Comparison of ENCODE assay signal across 15 cellular contexts in genomic region chr1:20063861-20064292, GRCh38. TPM values are rescaled to one million over a fixed set of nuclear protein-coding genes. Genes with fewer than 3 reads are reported as not detected.
DNase-seq lines count a peak whose midpoint lies in the region; ATAC-seq, FAIRE-seq and TF ChIP-seq lines count a peak whose summit lies in the region.
"Had no signal": no experiment of that assay in that cellular context is flagged by ENCODE, and none has a peak within 500 bp of the region (broad histone marks: within the 10 kb centered on the region; RNA-seq: fewer than 3 reads in every experiment).

No MANE protein-coding gene starts in this region.

- WGBS in HepG2 (ENCODE audit: low lambda C conversion rate) = 8% methylated on average over 2 of the region's 2 CpGs
- 100% methylated on average over 2 of the region's 2 CpGs for WGBS in right lobe of liver (ENCODE audit: insufficient coverage, low coverage, low lambda C conversion rate, missing lambda C conversion rate)

- CTCF ChIA-PET in HepG2 (lab: Yijun Ruan, JAX; ENCODE audit: low intra/inter-chr PET ratio, low total read pairs) = no interaction called here

- no peaks in the 10 kb centered on the region for H3K36me3 Mint-ChIP-seq in astrocyte (ENCODE audit: low read depth, unreplicated experiment)
- H3K36me3 Mint-ChIP-seq in natural killer cell treated with Interleukin-12 subunit alpha and Interleukin-12 subunit beta and Interleukin-15 and Interleukin-18, amount 100 ng/mL, for 72 hours = no peaks in the 10 kb centered on the region
- H3K36me3 Mint-ChIP-seq: memory B cell had no signal

- H3K27ac ChIP-seq in HepG2 (ENCODE audit: extremely low read length, insufficient read depth, low read length) = no peak overlapping the region
- no peak overlapping the region for H3K27ac ChIP-seq in right lobe of liver
- peak overlapping the region; percentile 23 for H3K27ac ChIP-seq in astrocyte (ENCODE audit: low read depth, low read length)
- H3K27ac ChIP-seq in foreskin keratinocyte = no peak overlapping the region
- H3K27ac ChIP-seq: A549 had no signal

- H2AFZ ChIP-seq in HepG2 (ENCODE audit: low read length) (no peak overlapping the region), astrocyte (ENCODE audit: low read depth, low read length) (no peak overlapping the region)

- peaks cover 2% of the 10 kb centered on the region for H3K4me1 Mint-ChIP-seq in astrocyte (ENCODE audit: low read depth, unreplicated experiment)
- peaks cover 11% of the 10 kb centered on the region for H3K4me1 Mint-ChIP-seq in stimulated activated naive CD8-positive, alpha-beta T cell treated with anti-CD3 and anti-CD28 coated beads, Interleukin-15, amount 100 ng/mL, for 72 hours
- H3K4me1 Mint-ChIP-seq in natural killer cell treated with Interleukin-12 subunit alpha and Interleukin-12 subunit beta and Interleukin-15 and Interleukin-18, amount 100 ng/mL, for 72 hours (ENCODE audit: low read depth in 2 of 2) = peaks cover 18 to 23% of the 10 kb centered on the region in 2 donors

- in situ Hi-C loops in HepG2 (cut with HindIII; ENCODE audit: extremely low pct_ligation_motif_present, low pct_unique_long_range_greater_than_20kb) = no loop called here

- TF ChIP-seq CTCF in HepG2 (CRISPR knock-in tag; IDR thresholded peaks at IDR 0.05) = no peak
- no peak for TF ChIP-seq CTCF in right lobe of liver (IDR thresholded peaks at IDR 0.05)
- TF ChIP-seq CTCF in astrocyte (IDR thresholded peaks at IDR 0.05; ENCODE audit: insufficient read depth, low read depth, low read length) = no peak
- no peak for TF ChIP-seq CTCF in foreskin keratinocyte (conservative IDR thresholded peaks at IDR 0.05)

- no peak overlapping the region for H3K4me3 Mint-ChIP-seq in astrocyte (ENCODE audit: unreplicated experiment)
- no peak overlapping the region for H3K4me3 Mint-ChIP-seq in stimulated activated naive CD8-positive, alpha-beta T cell treated with anti-CD3 and anti-CD28 coated beads, Interleukin-15, amount 100 ng/mL, for 72 hours
- H3K4me3 Mint-ChIP-seq in natural killer cell treated with Interleukin-12 subunit alpha and Interleukin-12 subunit beta and Interleukin-15 and Interleukin-18, amount 100 ng/mL, for 72 hours = no peak overlapping the region
- H3K4me3 Mint-ChIP-seq: activated T-cell treated with anti-CD3 and anti-CD28 coated beads, Interleukin-2, amount 50 U/mL, for 72 hours; memory B cell had no signal

- H3K27me3 ChIP-seq in HepG2 (ENCODE audit: control insufficient read depth in 1 of 2, insufficient read depth in 2 of 2, low read length in 2 of 2) = peaks cover 0 to 14% of the 10 kb centered on the region in 2 experiments; a peak in 1 of 5 replicates
- no peaks in the 10 kb centered on the region for H3K27me3 ChIP-seq in right lobe of liver
- H3K27me3 ChIP-seq in astrocyte (ENCODE audit: insufficient read depth, low read length) = no peaks in the 10 kb centered on the region
- peaks cover 15% of the 10 kb centered on the region for H3K27me3 ChIP-seq in foreskin keratinocyte

- TF ChIP-seq RAD21 in HepG2 (CRISPR knock-in tag; IDR thresholded peaks at IDR 0.05) = no peak

- no peaks in the 10 kb centered on the region for H3K9me3 ChIP-seq in HepG2 (ENCODE audit: low read length)
- H3K9me3 ChIP-seq in right lobe of liver = no peaks in the 10 kb centered on the region
- H3K9me3 ChIP-seq in astrocyte (ENCODE audit: insufficient read depth, low read depth, low read length) = no peaks in the 10 kb centered on the region
- H3K9me3 ChIP-seq: A549 had no signal

- POLR2A ChIA-PET in HepG2 (lab: Yijun Ruan, JAX) = no interaction called here

- FAIRE-seq in HepG2 (lab: Jason Lieb, UNC) (no peak), astrocyte (lab: Jason Lieb, UNC) (no peak)
- FAIRE-seq: A549, GM12878 had no signal

- no peaks in the 10 kb centered on the region for H3K9me3 Mint-ChIP-seq in astrocyte (ENCODE audit: unreplicated experiment)
- no peaks in the 10 kb centered on the region for H3K9me3 Mint-ChIP-seq in stimulated activated naive CD8-positive, alpha-beta T cell treated with anti-CD3 and anti-CD28 coated beads, Interleukin-15, amount 100 ng/mL, for 72 hours
- H3K9me3 Mint-ChIP-seq in natural killer cell treated with Interleukin-12 subunit alpha and Interleukin-12 subunit beta and Interleukin-15 and Interleukin-18, amount 100 ng/mL, for 72 hours = no peaks in the 10 kb centered on the region
- H3K9me3 Mint-ChIP-seq: activated T-cell treated with anti-CD3 and anti-CD28 coated beads, Interleukin-2, amount 50 U/mL, for 72 hours; memory B cell had no signal

- DNase-seq in HepG2 (ENCODE audit: low spot score) (peak; percentile 27), right lobe of liver (no peak), astrocyte (ENCODE audit: low read depth) (peak; percentile 85), foreskin keratinocyte (peak; percentile 62 to 85), GM19240 (ENCODE audit: insufficient read length, low spot score) (no peak)
- DNase-seq in stimulated activated naive CD8-positive, alpha-beta T cell treated with anti-CD3 and anti-CD28 coated beads, Interleukin-15, amount 100 ng/mL, for 72 hours = no peak
- DNase-seq in natural killer cell treated with Interleukin-12 subunit alpha and Interleukin-12 subunit beta and Interleukin-15 and Interleukin-18, amount 100 ng/mL, for 72 hours (ENCODE audit: low spot score) = no peak
- DNase-seq: activated T-cell treated with anti-CD3 and anti-CD28 coated beads, Interleukin-2, amount 50 U/mL, for 72 hours; DMS153; trophoblast cell had no signal

- H3K27me3 Mint-ChIP-seq in astrocyte (ENCODE audit: low read depth, unreplicated experiment) = peaks cover 4% of the 10 kb centered on the region
- peaks cover 7% of the 10 kb centered on the region for H3K27me3 Mint-ChIP-seq in stimulated activated naive CD8-positive, alpha-beta T cell treated with anti-CD3 and anti-CD28 coated beads, Interleukin-15, amount 100 ng/mL, for 72 hours
- H3K27me3 Mint-ChIP-seq in natural killer cell treated with Interleukin-12 subunit alpha and Interleukin-12 subunit beta and Interleukin-15 and Interleukin-18, amount 100 ng/mL, for 72 hours = peaks cover 0 to 2% of the 10 kb centered on the region in 2 donors
- H3K27me3 Mint-ChIP-seq: memory B cell had no signal

- TF ChIP-seq POLR2A in HepG2 (IDR thresholded peaks at IDR 0.05; ENCODE audit: insufficient read depth in 1 of 2, low read depth in 2 of 2, low read length in 2 of 2) (no peak), right lobe of liver (IDR thresholded peaks at IDR 0.05) (no peak)

- TF ChIP-seq EP300 in HepG2 (IDR thresholded peaks at IDR 0.05; ENCODE audit: low read depth in 2 of 2, low read length in 2 of 2) = no peak
- no peak for TF ChIP-seq EP300 in HepG2 (CRISPR knock-in tag; IDR thresholded peaks at IDR 0.05; ENCODE audit: borderline replicate concordance)

- intact Hi-C loops in HepG2 (cut with micrococcal nuclease; ENCODE audit: unreplicated experiment) (no loop called here), right lobe of liver (cut with DNase I) (no loop called here)

- H3K4me3 ChIP-seq in HepG2 (replicated peaks in 1 of 3; ENCODE audit: insufficient read depth in 1 of 3, low read depth in 2 of 3, low read length in 3 of 3) (no peak overlapping the region), right lobe of liver (no peak overlapping the region), astrocyte (ENCODE audit: insufficient read depth, low read depth, low read length) (no peak overlapping the region)
- H3K4me3 ChIP-seq: A549, GM12878 had no signal

- no peaks in the 10 kb centered on the region for H4K20me1 ChIP-seq in HepG2 (ENCODE audit: insufficient read depth, low read length)
- no peaks in the 10 kb centered on the region for H4K20me1 ChIP-seq in astrocyte (ENCODE audit: insufficient read depth, low read length)

- H3K9ac ChIP-seq in HepG2 (ENCODE audit: insufficient read depth, low read depth, low read length) = no peak overlapping the region
- H3K9ac ChIP-seq in astrocyte (ENCODE audit: low read length) = no peak overlapping the region

- ATAC-seq in HepG2 (no peak), right lobe of liver (no peak), foreskin keratinocyte (peak; percentile 73), GM19467 (IDR thresholded peaks at IDR 0.05; ENCODE audit: unreplicated experiment) (no peak)
- ATAC-seq in stimulated activated naive CD8-positive, alpha-beta T cell treated with anti-CD3 and anti-CD28 coated beads, Interleukin-15, amount 100 ng/mL, for 72 hours = no peak
- ATAC-seq in natural killer cell treated with Interleukin-12 subunit alpha and Interleukin-12 subunit beta and Interleukin-15 and Interleukin-18, amount 100 ng/mL, for 72 hours = no peak
- ATAC-seq: A549; activated T-cell treated with anti-CD3 and anti-CD28 coated beads, Interleukin-2, amount 50 U/mL, for 72 hours; GM12878 had no signal

- H3K4me1 ChIP-seq in HepG2 (ENCODE audit: insufficient read depth, low read length) (peaks cover 11% of the 10 kb centered on the region; the same call in 1 of the 2 replicates), right lobe of liver (no peaks in the 10 kb centered on the region), astrocyte (ENCODE audit: insufficient read depth, low read length) (peaks cover 13% of the 10 kb centered on the region), foreskin keratinocyte (no peaks in the 10 kb centered on the region)
- H3K4me1 ChIP-seq: A549 had no signal

- H3K79me2 ChIP-seq in HepG2 (ENCODE audit: insufficient read depth, low read length) (no peaks in the 10 kb centered on the region), astrocyte (ENCODE audit: insufficient read depth, low read length) (no peaks in the 10 kb centered on the region)

- no peak overlapping the region for H3K27ac Mint-ChIP-seq in astrocyte (ENCODE audit: unreplicated experiment)
- H3K27ac Mint-ChIP-seq in stimulated activated naive CD8-positive, alpha-beta T cell treated with anti-CD3 and anti-CD28 coated beads, Interleukin-15, amount 100 ng/mL, for 72 hours = no peak overlapping the region
- H3K27ac Mint-ChIP-seq in natural killer cell treated with Interleukin-12 subunit alpha and Interleukin-12 subunit beta and Interleukin-15 and Interleukin-18, amount 100 ng/mL, for 72 hours = no peak overlapping the region
- H3K27ac Mint-ChIP-seq: activated T-cell treated with anti-CD3 and anti-CD28 coated beads, Interleukin-2, amount 50 U/mL, for 72 hours; memory B cell had no signal

- no TSS peak for BruUV-seq in HepG2 (replicated peaks; lab: Mats Ljungman, UMichigan)

- no peak overlapping the region for H3K4me2 ChIP-seq in HepG2 (ENCODE audit: low read depth, low read length)
- peak overlapping the region; percentile 55 for H3K4me2 ChIP-seq in astrocyte (ENCODE audit: low read length)
- H3K4me2 ChIP-seq: A549 had no signal

- H3K36me3 ChIP-seq in HepG2 (replicated peaks in 1 of 2; ENCODE audit: control insufficient read depth in 1 of 2, insufficient read depth in 2 of 2, low read length in 2 of 2) (no peaks in the 10 kb centered on the region), right lobe of liver (no peaks in the 10 kb centered on the region), astrocyte (ENCODE audit: insufficient read depth, low read length) (no peaks in the 10 kb centered on the region)

RNA-seq across cellular contexts. Expression of gene PLA2G5, which starts 6.1 kb away (rescaled TPM):
- total RNA-seq in HepG2 (2016; rRNA removed; fragmentation: Illumina TruSeq; extraction: Trizol) (not detected in 2 replicates), right lobe of liver (1 to 10 TPM in 5 of 6 experiments, under 1 TPM in 1; 0.62 to 4.8 (median 3.2) TPM), astrocyte (not detected in 2 replicates), foreskin keratinocyte (not detected in 2 replicates)
- total RNA-seq in HepG2 (2016; cell fraction: cytosol; rRNA removed; fragmentation: Illumina TruSeq; extraction: Trizol; ENCODE audit: low read depth) = not detected in 2 replicates
- total RNA-seq in HepG2 (2016; cell fraction: insoluble cytoplasmic fraction; rRNA removed; fragmentation: Illumina TruSeq; extraction: Trizol) = not detected in 2 replicates
- not detected in 2 replicates for total RNA-seq in HepG2 (2016; cell fraction: membrane; rRNA removed; fragmentation: Illumina TruSeq; extraction: Trizol)
- not detected in 2 replicates for total RNA-seq in HepG2 (2016; cell fraction: nucleus; rRNA removed; fragmentation: Illumina TruSeq; extraction: Trizol)
- polyA plus RNA-seq in HepG2 (2011; rRNA removed) (not detected in 2 replicates), foreskin keratinocyte (not detected in 2 replicates)
- polyA plus RNA-seq in HepG2 (2011; cell fraction: cytosol; rRNA removed) = 0.06 TPM in 1 of 2 replicates, not detected in the other
- polyA plus RNA-seq in HepG2 (2011; cell fraction: nucleus; rRNA removed) = not detected in 2 replicates
- polyA plus RNA-seq in HepG2 (2012) = not detected in 2 replicates
- not detected in 2 replicates for polyA plus RNA-seq in HepG2 (2016; cell fraction: cytosol; fragmentation: Illumina TruSeq; extraction: Trizol; ENCODE audit: low read depth)
- not detected in 2 replicates for polyA plus RNA-seq in HepG2 (2016; cell fraction: insoluble cytoplasmic fraction; fragmentation: Illumina TruSeq; extraction: Trizol; ENCODE audit: low read depth)
- polyA plus RNA-seq in HepG2 (2016; cell fraction: membrane; fragmentation: Illumina TruSeq; extraction: Trizol; ENCODE audit: low read depth) = not detected in 2 replicates
- polyA plus RNA-seq in HepG2 (2016; cell fraction: nucleus; fragmentation: Illumina TruSeq; extraction: Trizol; ENCODE audit: insufficient read depth, low read depth) = not detected in 2 replicates
- polyA minus RNA-seq in HepG2 (2011; rRNA and poly(A)+ RNA removed; ENCODE audit: low replicate concordance) = not detected in 2 replicates
- polyA minus RNA-seq in HepG2 (2011; cell fraction: cytosol; rRNA and poly(A)+ RNA removed) = not detected in 2 replicates
- polyA minus RNA-seq in HepG2 (2011; cell fraction: nucleus; rRNA and poly(A)+ RNA removed) = not detected in 2 replicates
- not detected for total RNA-seq in natural killer cell treated with Interleukin-12 subunit alpha and Interleukin-12 subunit beta and Interleukin-15 and Interleukin-18, amount 100 ng/mL, for 72 hours
- total RNA-seq: activated T-cell treated with anti-CD3 and anti-CD28 coated beads, Interleukin-2, amount 50 U/mL, for 72 hours; osteocyte had no signal
- polyA plus RNA-seq: A549 had no signal

RNA-seq across cellular contexts. Expression of gene PLA2G2D, which starts 55.5 kb away (rescaled TPM):
- total RNA-seq in HepG2 (2016; rRNA removed; fragmentation: Illumina TruSeq; extraction: Trizol) (not detected in 2 replicates), right lobe of liver (under 1 TPM in 1 of 6 experiments, not detected in 5; 0.10 TPM), astrocyte (not detected in 2 replicates), foreskin keratinocyte (not detected in 2 replicates)
- total RNA-seq in HepG2 (2016; cell fraction: cytosol; rRNA removed; fragmentation: Illumina TruSeq; extraction: Trizol; ENCODE audit: low read depth) = not detected in 2 replicates
- total RNA-seq in HepG2 (2016; cell fraction: insoluble cytoplasmic fraction; rRNA removed; fragmentation: Illumina TruSeq; extraction: Trizol) = not detected in 2 replicates
- total RNA-seq in HepG2 (2016; cell fraction: membrane; rRNA removed; fragmentation: Illumina TruSeq; extraction: Trizol) = not detected in 2 replicates
- not detected in 2 replicates for total RNA-seq in HepG2 (2016; cell fraction: nucleus; rRNA removed; fragmentation: Illumina TruSeq; extraction: Trizol)
- polyA plus RNA-seq in HepG2 (2011; rRNA removed) (not detected in 2 replicates), foreskin keratinocyte (not detected in 2 replicates)
- not detected in 2 replicates for polyA plus RNA-seq in HepG2 (2011; cell fraction: cytosol; rRNA removed)
- not detected in 2 replicates for polyA plus RNA-seq in HepG2 (2011; cell fraction: nucleus; rRNA removed)
- polyA plus RNA-seq in HepG2 (2012) = not detected in 2 replicates
- not detected in 2 replicates for polyA plus RNA-seq in HepG2 (2016; cell fraction: cytosol; fragmentation: Illumina TruSeq; extraction: Trizol; ENCODE audit: low read depth)
- polyA plus RNA-seq in HepG2 (2016; cell fraction: insoluble cytoplasmic fraction; fragmentation: Illumina TruSeq; extraction: Trizol; ENCODE audit: low read depth) = not detected in 2 replicates
- not detected in 2 replicates for polyA plus RNA-seq in HepG2 (2016; cell fraction: membrane; fragmentation: Illumina TruSeq; extraction: Trizol; ENCODE audit: low read depth)
- polyA plus RNA-seq in HepG2 (2016; cell fraction: nucleus; fragmentation: Illumina TruSeq; extraction: Trizol; ENCODE audit: insufficient read depth, low read depth) = not detected in 2 replicates
- polyA minus RNA-seq in HepG2 (2011; rRNA and poly(A)+ RNA removed; ENCODE audit: low replicate concordance) = not detected in 2 replicates
- not detected in 2 replicates for polyA minus RNA-seq in HepG2 (2011; cell fraction: cytosol; rRNA and poly(A)+ RNA removed)
- polyA minus RNA-seq in HepG2 (2011; cell fraction: nucleus; rRNA and poly(A)+ RNA removed) = not detected in 2 replicates
- not detected for total RNA-seq in natural killer cell treated with Interleukin-12 subunit alpha and Interleukin-12 subunit beta and Interleukin-15 and Interleukin-18, amount 100 ng/mL, for 72 hours
- total RNA-seq: activated T-cell treated with anti-CD3 and anti-CD28 coated beads, Interleukin-2, amount 50 U/mL, for 72 hours; osteocyte had no signal
- polyA plus RNA-seq: A549 had no signal

Comparison
In these comparisons a context has a peak if more than half of its experiments do, and no peak if none do; other contexts are left out.
1. DNase-seq: peak in HepG2 (single experiment), astrocyte (single experiment) and foreskin keratinocyte (2 of 2); none in right lobe of liver (0 of 3), stimulated activated naive CD8-positive, alpha-beta T cell treated with anti-CD3 and anti-CD28 coated beads, Interleukin-15, amount 100 ng/mL, for 72 hours (0 of 2), GM19240 (single experiment) and natural killer cell treated with Interleukin-12 subunit alpha and Interleukin-12 subunit beta and Interleukin-15 and Interleukin-18, amount 100 ng/mL, for 72 hours (single experiment).